ENCODE assay signal across 14 cellular contexts in the genomic region with DNA sequence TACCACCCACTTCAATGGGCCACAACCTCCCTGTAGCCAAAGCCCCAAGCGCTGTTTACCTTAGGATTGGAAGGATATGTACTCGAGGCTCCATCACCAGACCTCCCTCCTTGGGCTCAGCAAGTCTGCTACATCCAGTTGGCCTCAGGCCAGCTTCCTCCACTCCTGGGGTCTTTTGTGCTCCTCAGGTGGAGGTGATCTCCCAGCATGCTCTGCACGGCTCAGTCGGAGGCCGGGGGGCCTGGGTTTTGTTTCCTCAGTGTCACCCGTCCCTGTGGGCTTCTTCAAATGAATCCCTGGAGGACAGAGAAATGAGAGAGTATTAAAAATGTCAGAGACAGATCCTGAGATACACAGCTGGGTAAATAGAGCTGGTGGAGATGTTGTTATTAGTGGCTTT.
"Had no signal": no experiment of that assay in that cellular context is flagged by ENCODE, and none has a peak within 500 bp of the region (broad histone marks: within the 10 kb centered on the region; RNA-seq: fewer than 3 reads in every experiment).

No MANE protein-coding gene starts in this region.

- H3K4me3 ChIP-seq: lung, neural progenitor cell, psoas muscle, right lobe of liver, thoracic aorta had no signal

- H3K9me3 Mint-ChIP-seq: activated CD4-positive, alpha-beta T cell treated with anti-CD3 and anti-CD28 coated beads, Interleukin-2, amount 10 ng/mL, durations not matched to agents 24 days and 14 days; neural progenitor cell had no signal

- ATAC-seq: activated CD8-positive, alpha-beta T cell treated with anti-CD3 and anti-CD28 coated beads, Interleukin-2, amount 10 ng/mL, durations not matched to agents 7 days and 5 days; psoas muscle; right lobe of liver had no signal

- H3K27me3 ChIP-seq: neural progenitor cell, right lobe of liver had no signal

- H3K36me3 Mint-ChIP-seq: activated naive CD8-positive, alpha-beta T cell; neural progenitor cell had no signal

- H3K4me1 Mint-ChIP-seq: activated CD4-positive, alpha-beta T cell treated with anti-CD3 and anti-CD28 coated beads, Interleukin-2, amount 10 ng/mL, durations not matched to agents 24 days and 14 days had no signal

- H3K27ac ChIP-seq: neural progenitor cell, psoas muscle, right lobe of liver, thoracic aorta had no signal

- H3K4me3 Mint-ChIP-seq: activated CD4-positive, alpha-beta T cell treated with anti-CD3 and anti-CD28 coated beads, Interleukin-2, amount 10 ng/mL, durations not matched to agents 24 days and 14 days; activated CD8-positive, alpha-beta T cell treated with anti-CD3 and anti-CD28 coated beads, Interleukin-2, amount 10 ng/mL, durations not matched to agents 7 days and 5 days; activated naive CD8-positive, alpha-beta T cell; neural progenitor cell had no signal

- H3K27ac Mint-ChIP-seq: activated CD4-positive, alpha-beta T cell treated with anti-CD3 and anti-CD28 coated beads, Interleukin-2, amount 10 ng/mL, durations not matched to agents 24 days and 14 days; activated CD8-positive, alpha-beta T cell treated with anti-CD3 and anti-CD28 coated beads, Interleukin-2, amount 10 ng/mL, durations not matched to agents 7 days and 5 days; activated naive CD8-positive, alpha-beta T cell; neural progenitor cell had no signal

- H3K36me3 ChIP-seq: neural progenitor cell, right lobe of liver, thoracic aorta had no signal

- DNase-seq: activated CD4-positive, alpha-beta T cell treated with anti-CD3 and anti-CD28 coated beads, Interleukin-2, amount 10 ng/mL, durations not matched to agents 24 days and 14 days; activated CD4-positive, CD25-positive, alpha-beta regulatory T cell; activated CD8-positive, alpha-beta memory T cell treated with anti-CD3 and anti-CD28 coated beads, Interleukin-2, amount 50 U/mL, for 48 hours; activated CD8-positive, alpha-beta T cell treated with anti-CD3 and anti-CD28 coated beads, Interleukin-2, amount 10 ng/mL, durations not matched to agents 7 days and 5 days; activated gamma-delta T cell treated with Interleukin-2 at 50 U/mL for 16 hours; amniotic stem cell; caudate nucleus; midbrain; psoas muscle; right lobe of liver had no signal
